20 cellular contexts compared by ENCODE assay signal in genomic region chr9:23342296-23342695, GRCh38.
DNase-seq lines count a peak whose midpoint lies in the region; ATAC-seq and TF ChIP-seq lines count a peak whose summit lies in the region.
"Had no signal": no experiment of that assay in that cellular context is flagged by ENCODE, and none has a peak within 500 bp of the region (broad histone marks: within the 10 kb centered on the region; RNA-seq: fewer than 3 reads in every experiment).

No MANE protein-coding gene starts in this region.

- intact Hi-C loops in CD14-positive monocyte (cut with micrococcal nuclease): no loop called here

- no peak overlapping the region for H3K9ac ChIP-seq in GM23248

- peak; percentile 34 for DNase-seq in GM23248
- no peak for DNase-seq in RWPE2 (ENCODE audit: low spot score)
- DNase-seq in fibroblast of villous mesenchyme (ENCODE audit: low read depth): peak; percentile 5
- peak; percentile 47 for DNase-seq in pons (ENCODE audit: low spot score)
- no peak for DNase-seq in CD14-positive monocyte (ENCODE audit: low spot score)
- no peak for DNase-seq in stimulated activated CD4-positive, alpha-beta T cell treated with anti-CD3 and anti-CD28 coated beads, Interleukin-4, amount 100 ng/mL, for 24 hours
- DNase-seq in T-helper 17 cell: no peak
- DNase-seq: AML-193, erythroblast, left cardiac atrium, NCI-H187, NCI-H526 treated with DMSO at 0.1 percent for 48 hours, Peyer's patch, retina, T-helper 1 cell had no signal

- H3K4me1 Mint-ChIP-seq in CD14-positive monocyte: no peaks in the 10 kb centered on the region
- no peaks in the 10 kb centered on the region for H3K4me1 Mint-ChIP-seq in T-helper 17 cell
- H3K4me1 Mint-ChIP-seq: stimulated activated effector memory CD8-positive, alpha-beta T cell treated with anti-CD3 and anti-CD28 coated beads, Interleukin-12 subunit alpha, Interleukin-12 subunit beta, amount 100 ng/mL, for 72 hours had no signal

- no peak overlapping the region for H3K27ac ChIP-seq in GM23248
- no peak overlapping the region for H3K27ac ChIP-seq in RWPE2 (ENCODE audit: poor library complexity, severe bottlenecking)
- H3K27ac ChIP-seq: HL-60, Peyer's patch had no signal

- in situ Hi-C loops in GM23248 (cut with MboI): no loop called here

- no peaks in the 10 kb centered on the region for H3F3A ChIP-seq in GM23248 (ENCODE audit: insufficient read depth)

- H3K79me2 ChIP-seq in GM23248 (ENCODE audit: insufficient read depth): no peaks in the 10 kb centered on the region

- H4K20me1 ChIP-seq in GM23248 (ENCODE audit: insufficient read depth): no peaks in the 10 kb centered on the region

- H3K27me3 ChIP-seq in GM23248 (replicated peaks; ENCODE audit: insufficient read depth) (no peaks in the 10 kb centered on the region), RWPE2 (ENCODE audit: insufficient read depth, poor library complexity, severe bottlenecking) (peaks cover 3% of the 10 kb centered on the region)
- H3K27me3 ChIP-seq: Peyer's patch had no signal

- no peaks in the 10 kb centered on the region for H3K9me2 ChIP-seq in GM23248 (ENCODE audit: insufficient read depth)

- TF ChIP-seq CTCF in RWPE2 (IDR thresholded peaks at IDR 0.05; ENCODE audit: poor library complexity, severe bottlenecking): no peak
- TF ChIP-seq CTCF in fibroblast of villous mesenchyme (IDR thresholded peaks at IDR 0.05; ENCODE audit: insufficient read depth, low read depth, low read length): no peak
- no peak for TF ChIP-seq CTCF in CD14-positive monocyte (IDR thresholded peaks at IDR 0.05)

- H3K36me3 ChIP-seq in GM23248 (ENCODE audit: low read depth) (no peaks in the 10 kb centered on the region), RWPE2 (ENCODE audit: low read depth) (no peaks in the 10 kb centered on the region)
- H3K36me3 ChIP-seq: Peyer's patch had no signal

- H3K4me3 Mint-ChIP-seq in CD14-positive monocyte: no peak overlapping the region
- H3K4me3 Mint-ChIP-seq in T-helper 17 cell: no peak overlapping the region
- H3K4me3 Mint-ChIP-seq: activated naive CD8-positive, alpha-beta T cell; natural killer cell treated with Interleukin-12 subunit alpha and Interleukin-12 subunit beta and Interleukin-15 and Interleukin-18, amount 100 ng/mL, for 72 hours; stimulated activated effector memory CD8-positive, alpha-beta T cell treated with anti-CD3 and anti-CD28 coated beads, Interleukin-12 subunit alpha, Interleukin-12 subunit beta, amount 100 ng/mL, for 72 hours had no signal

- H3K9me3 ChIP-seq in GM23248 (ENCODE audit: low read depth): no peaks in the 10 kb centered on the region
- H3K9me3 ChIP-seq in RWPE2 (ENCODE audit: severe bottlenecking): no peaks in the 10 kb centered on the region
- peaks cover 4% of the 10 kb centered on the region for H3K9me3 ChIP-seq in T-helper 17 cell (ENCODE audit: control insufficient read depth, low read length, poor library complexity, severe bottlenecking)
- H3K9me3 ChIP-seq: Peyer's patch had no signal

- peak overlapping the region; percentile 8 for H3K4me2 ChIP-seq in GM23248 (ENCODE audit: unreplicated experiment)

- H3K27me3 Mint-ChIP-seq in CD14-positive monocyte (ENCODE audit: low read depth in 3 of 3) (no peaks in the 10 kb centered on the region), T-helper 17 cell (no peaks in the 10 kb centered on the region)
- H3K27me3 Mint-ChIP-seq: activated naive CD8-positive, alpha-beta T cell; natural killer cell treated with Interleukin-12 subunit alpha and Interleukin-12 subunit beta and Interleukin-15 and Interleukin-18, amount 100 ng/mL, for 72 hours had no signal

- H3K9me3 Mint-ChIP-seq in CD14-positive monocyte: peaks cover 0 to 6% (median 0%) of the 10 kb centered on the region in 7 donors
- H3K9me3 Mint-ChIP-seq: natural killer cell treated with Interleukin-12 subunit alpha and Interleukin-12 subunit beta and Interleukin-15 and Interleukin-18, amount 100 ng/mL, for 72 hours had no signal

- H3K27ac Mint-ChIP-seq in CD14-positive monocyte (no peak overlapping the region), T-helper 17 cell (no peak overlapping the region)
- H3K27ac Mint-ChIP-seq: activated naive CD8-positive, alpha-beta T cell; natural killer cell treated with Interleukin-12 subunit alpha and Interleukin-12 subunit beta and Interleukin-15 and Interleukin-18, amount 100 ng/mL, for 72 hours; stimulated activated effector memory CD8-positive, alpha-beta T cell treated with anti-CD3 and anti-CD28 coated beads, Interleukin-12 subunit alpha, Interleukin-12 subunit beta, amount 100 ng/mL, for 72 hours had no signal

- ATAC-seq in RWPE2 (ENCODE audit: low read depth) (peak; percentile 70), HG03520 (IDR thresholded peaks at IDR 0.05; ENCODE audit: unreplicated experiment) (no peak), T-helper 17 cell (no peak)
- ATAC-seq: natural killer cell treated with Interleukin-12 subunit alpha and Interleukin-12 subunit beta and Interleukin-15 and Interleukin-18, amount 100 ng/mL, for 72 hours; stimulated activated effector memory CD8-positive, alpha-beta T cell treated with anti-CD3 and anti-CD28 coated beads, Interleukin-12 subunit alpha, Interleukin-12 subunit beta, amount 100 ng/mL, for 72 hours had no signal

- WGBS in GM23248 (ENCODE audit: low coverage in 1 of 2, low lambda C conversion rate in 2 of 2, missing lambda C conversion rate in 2 of 2), 2 experiments: 8 to 10% methylated on average over 1 of the region's 1 CpG

- no peak overlapping the region for H2AFZ ChIP-seq in GM23248

- H3K36me3 Mint-ChIP-seq in CD14-positive monocyte (no peaks in the 10 kb centered on the region), T-helper 17 cell (ENCODE audit: low read depth) (no peaks in the 10 kb centered on the region)
- H3K36me3 Mint-ChIP-seq: activated naive CD8-positive, alpha-beta T cell; natural killer cell treated with Interleukin-12 subunit alpha and Interleukin-12 subunit beta and Interleukin-15 and Interleukin-18, amount 100 ng/mL, for 72 hours; stimulated activated effector memory CD8-positive, alpha-beta T cell treated with anti-CD3 and anti-CD28 coated beads, Interleukin-12 subunit alpha, Interleukin-12 subunit beta, amount 100 ng/mL, for 72 hours had no signal

- no peaks in the 10 kb centered on the region for H3K4me1 ChIP-seq in GM23248 (ENCODE audit: insufficient read depth)
- no peaks in the 10 kb centered on the region for H3K4me1 ChIP-seq in RWPE2 (ENCODE audit: insufficient read depth, poor library complexity, severe bottlenecking)
- H3K4me1 ChIP-seq: Peyer's patch had no signal

- H3K4me3 ChIP-seq in GM23248: no peak overlapping the region; the same call in 1 of the 2 replicates
- H3K4me3 ChIP-seq in RWPE2 (ENCODE audit: severe bottlenecking): no peak overlapping the region
- no peak overlapping the region for H3K4me3 ChIP-seq in fibroblast of villous mesenchyme (ENCODE audit: low read depth, low read length)
- H3K4me3 ChIP-seq: Peyer's patch had no signal

Comparison
In these comparisons a context has a peak if more than half of its experiments do, and no peak if none do; other contexts are left out.
1. DNase-seq: peak in GM23248 (single experiment), fibroblast of villous mesenchyme (single experiment) and pons (single experiment); none in RWPE2 (single experiment), CD14-positive monocyte (single experiment), stimulated activated CD4-positive, alpha-beta T cell treated with anti-CD3 and anti-CD28 coated beads, Interleukin-4, amount 100 ng/mL, for 24 hours (single experiment) and T-helper 17 cell (0 of 3).